Comparison of ENCODE assay signal across 30 cellular contexts in genomic region chr3:42873216-42873982, GRCh38. TPM values are rescaled to one million over a fixed set of nuclear protein-coding genes. Genes with fewer than 3 reads are reported as not detected.
"Had no signal": no experiment of that assay in that cellular context is flagged by ENCODE, and none has a peak within 500 bp of the region (broad histone marks: within the 10 kb centered on the region; RNA-seq: fewer than 3 reads in every experiment).

No MANE protein-coding gene starts in this region.

- H3K9me3 ChIP-seq: colonic mucosa, esophagus muscularis mucosa, gastroesophageal sphincter, heart left ventricle, mucosa of descending colon, prostate gland, spleen, testis, tibial artery had no signal

- H3K4me1 ChIP-seq: colonic mucosa, foreskin keratinocyte, gastroesophageal sphincter, neural progenitor cell, prostate gland, spleen had no signal

- H3K27me3 ChIP-seq: colonic mucosa, esophagus muscularis mucosa, gastroesophageal sphincter, heart left ventricle, neural progenitor cell, spleen, testis, tibial artery had no signal

- H2AFZ ChIP-seq: hepatocyte, neural progenitor cell had no signal

- H3K4me3 ChIP-seq: colonic mucosa, esophagus muscularis mucosa, gastroesophageal sphincter, heart left ventricle, hepatocyte, mucosa of descending colon, neural progenitor cell, prostate gland, skin epidermis, spleen, testis, tibial artery had no signal

- H3K79me2 ChIP-seq: hepatocyte had no signal

- DNase-seq: colonic mucosa; effector CD8-positive, alpha-beta T cell; foreskin keratinocyte; heart left ventricle; kidney glomerular epithelial cell; mesenchymal stem cell; mucosa of descending colon; naive B cell; spleen; stimulated activated CD4-positive, alpha-beta T cell treated with anti-CD3 and anti-CD28 coated beads, Interleukin-4, amount 100 ng/mL, for 4 hours; stimulated activated naive CD8-positive, alpha-beta T cell treated with anti-CD3 and anti-CD28 coated beads, Interleukin-15, Interleukin-2, amounts not matched to agents 100 U/mL and 50 U/mL, for 24 hours; substantia nigra; testis had no signal

- H3K4me2 ChIP-seq: hepatocyte, neural progenitor cell had no signal

- H3K36me3 ChIP-seq: colonic mucosa, esophagus muscularis mucosa, gastroesophageal sphincter, heart left ventricle, neural progenitor cell, prostate gland, spleen, tibial artery had no signal

- H3K9ac ChIP-seq: neural progenitor cell had no signal

- ATAC-seq: foreskin keratinocyte; gastroesophageal sphincter; mucosa of descending colon; stimulated activated memory B cell treated with anti-CD40 and anti-IgM and Interleukin-4, amounts not matched to agents 10 μg/mL and 1 μg/mL and 100 μg/mL, for 72 hours; stimulated activated naive CD8-positive, alpha-beta T cell treated with anti-CD3 and anti-CD28 coated beads, Interleukin-15, Interleukin-2, amounts not matched to agents 100 U/mL and 50 U/mL, for 24 hours had no signal

- H3K27ac ChIP-seq: colonic mucosa, esophagus muscularis mucosa, foreskin keratinocyte, gastroesophageal sphincter, heart left ventricle, hepatocyte, neural progenitor cell, prostate gland, skin epidermis, spleen, testis, tibial artery had no signal

RNA-seq across cellular contexts. Expression of gene CYP8B1, which starts 2.3 kb away (rescaled TPM):
- total RNA-seq: chondrocyte, endothelial cell of umbilical vein, epithelial cell of proximal tubule, esophagus muscularis mucosa, fibroblast of lung, foreskin keratinocyte, gastroesophageal sphincter, lower leg skin, lung microvascular endothelial cell, mesothelial cell of epicardium, mucosa of descending colon, osteocyte, prostate gland, spleen, testis, urinary bladder had no signal
- polyA plus RNA-seq: endothelial cell of umbilical vein, fibroblast of lung, foreskin keratinocyte, heart left ventricle had no signal

RNA-seq across cellular contexts. Expression of gene ZNF662, which starts 32.5 kb away (rescaled TPM):
- total RNA-seq: chondrocyte, osteocyte had no signal
- polyA plus RNA-seq: hepatocyte had no signal
